ENCODE assay signal across 23 cellular contexts in genomic region chr3:184145881-184146280, GRCh38. TPM values are rescaled to one million over a fixed set of nuclear protein-coding genes. Genes with fewer than 3 reads are reported as not detected.
DNase-seq lines count a peak whose midpoint lies in the region; ATAC-seq, FAIRE-seq and TF ChIP-seq lines count a peak whose summit lies in the region.
"Had no signal": no experiment of that assay in that cellular context is flagged by ENCODE, and none has a peak within 500 bp of the region (broad histone marks: within the 10 kb centered on the region; RNA-seq: fewer than 3 reads in every experiment).

No MANE protein-coding gene starts in this region.

- BruUV-seq in HepG2 (replicated peaks; lab: Mats Ljungman, UMichigan): no TSS peak

- POLR2A ChIA-PET in HepG2 (lab: Yijun Ruan, JAX): interaction anchor here (0.8 to 1.2 kb wide), 4 partner anchors 10 to 96 kb away, joined by 3 to 4 read pairs (median 4); partner anchors contain the start of genes ABCF3, DVL3 and EIF2B5

- H3K79me2 ChIP-seq in HepG2 (ENCODE audit: insufficient read depth, low read length) (no peaks in the 10 kb centered on the region), hepatocyte (peaks cover 5% of the 10 kb centered on the region)

- WGBS in HepG2 (ENCODE audit: low lambda C conversion rate): 98% methylated on average over 7 of the region's 7 CpGs
- 90% methylated on average over 7 of the region's 7 CpGs for WGBS in right lobe of liver (ENCODE audit: insufficient coverage, low coverage, low lambda C conversion rate, missing lambda C conversion rate)
- 70% methylated on average over 7 of the region's 7 CpGs for WGBS in hepatocyte (ENCODE audit: low lambda C conversion rate, missing lambda C conversion rate)
- 76 to 93% (median 87%) methylated on average over 7 of the region's 7 CpGs for WGBS in stomach, 5 donors
- WGBS in aorta, 2 donors: 79 to 86% methylated on average over 7 of the region's 7 CpGs

- H4K20me1 ChIP-seq in HepG2 (ENCODE audit: insufficient read depth, low read length) (no peaks in the 10 kb centered on the region), hepatocyte (ENCODE audit: insufficient read depth, poor library complexity, severe bottlenecking) (no peaks in the 10 kb centered on the region)

- TF ChIP-seq RAD21 in HepG2 (CRISPR knock-in tag; IDR thresholded peaks at IDR 0.05): no peak

- H3K36me3 ChIP-seq in HepG2 (replicated peaks in 1 of 2; ENCODE audit: control insufficient read depth in 1 of 2, insufficient read depth in 2 of 2, low read length in 2 of 2) (peaks cover 20 to 52% of the 10 kb centered on the region in 2 experiments), right lobe of liver (peaks cover 5 to 51% (median 22%) of the 10 kb centered on the region in 4 donors), hepatocyte (replicated peaks; ENCODE audit: insufficient read depth, low read depth) (no peaks in the 10 kb centered on the region), stomach (peaks cover 47 to 64% (median 59%) of the 10 kb centered on the region in 4 donors), aorta (ENCODE audit: control insufficient read depth in 1 of 2, insufficient read depth in 2 of 2, low read length in 1 of 2) (peaks cover 11 to 15% of the 10 kb centered on the region in 2 donors)

- DNase-seq in HepG2 (ENCODE audit: low spot score) (no peak), right lobe of liver (no peak), hepatocyte (ENCODE audit: low spot score) (peak; percentile 37), stomach (no peak), aorta (no peak), anterior cingulate cortex (lab: John Stamatoyannopoulos, UW) (no peak)
- DNase-seq: activated CD8-positive, alpha-beta memory T cell treated with anti-CD3 and anti-CD28 coated beads, Interleukin-2, amount 50 U/mL, for 48 hours; cortex of kidney; NCI-H1048; NCI-H748 treated with DMSO at 0.1 percent for 48 hours; Right ventricle myocardium superior had no signal

- TF ChIP-seq POLR2A in HepG2 (IDR thresholded peaks at IDR 0.05; ENCODE audit: insufficient read depth in 1 of 2, low read depth in 2 of 2, low read length in 2 of 2): no peak
- TF ChIP-seq POLR2A in right lobe of liver (IDR thresholded peaks at IDR 0.05): no peak
- no peak for TF ChIP-seq POLR2A in stomach (IDR thresholded peaks at IDR 0.05)

- in situ Hi-C loops in HepG2 (cut with HindIII; ENCODE audit: extremely low pct_ligation_motif_present, low pct_unique_long_range_greater_than_20kb): loop anchor here (25.0 kb wide), 1 partner anchor 259 kb away; the partner anchor contains the start of gene PARL

- H3K27ac ChIP-seq in HepG2 (ENCODE audit: extremely low read length, insufficient read depth, low read length) (no peak overlapping the region), right lobe of liver (no peak overlapping the region), hepatocyte (peak overlapping the region; percentile 78), stomach (peak overlapping the region in 3 of 5 donors; percentile 8 to 62 (median 51)), aorta (ENCODE audit: low read depth in 1 of 2, low read length in 2 of 2) (no peak overlapping the region)
- H3K27ac ChIP-seq: ascending aorta, lower lobe of right lung had no signal

- CTCF ChIA-PET in HepG2 (lab: Yijun Ruan, JAX; ENCODE audit: low intra/inter-chr PET ratio, low total read pairs): interaction anchor here (1.1 kb wide), 1 partner anchor 143 kb away, joined by 3 read pairs; no protein-coding TSS in a partner anchor

- FAIRE-seq in HepG2 (lab: Jason Lieb, UNC): no peak
- FAIRE-seq: GM12878 had no signal

- H2AFZ ChIP-seq in HepG2 (ENCODE audit: low read length) (no peak overlapping the region), hepatocyte (no peak overlapping the region)

- H3K4me1 ChIP-seq in HepG2 (ENCODE audit: insufficient read depth, low read length) (peaks cover 7% of the 10 kb centered on the region), right lobe of liver (peaks cover 0 to 12% (median 0%) of the 10 kb centered on the region in 4 donors), hepatocyte (ENCODE audit: insufficient read depth) (peaks cover 6% of the 10 kb centered on the region), stomach (peaks cover 4 to 20% (median 12%) of the 10 kb centered on the region in 4 donors), aorta (ENCODE audit: control insufficient read depth in 1 of 2, insufficient read depth in 2 of 2, low read length in 2 of 2) (no peaks in the 10 kb centered on the region)
- H3K4me1 ChIP-seq: ascending aorta, lower lobe of right lung had no signal

- H3K9ac ChIP-seq in HepG2 (ENCODE audit: insufficient read depth, low read depth, low read length): no peak overlapping the region

- TF ChIP-seq EP300 in HepG2 (IDR thresholded peaks at IDR 0.05; ENCODE audit: low read depth in 2 of 2, low read length in 2 of 2) (no peak), HepG2 (CRISPR knock-in tag; IDR thresholded peaks at IDR 0.05; ENCODE audit: borderline replicate concordance) (no peak), stomach (IDR thresholded peaks at IDR 0.05) (no peak)

- no peaks in the 10 kb centered on the region for H3K9me2 ChIP-seq in hepatocyte (replicated peaks; ENCODE audit: insufficient read depth)

- no peak for ATAC-seq in HepG2
- ATAC-seq in right lobe of liver: no peak
- ATAC-seq in aorta (ENCODE audit: low FRiP score): no peak

- H3K4me2 ChIP-seq in HepG2 (ENCODE audit: low read depth, low read length): no peak overlapping the region
- H3K4me2 ChIP-seq in hepatocyte: no peak overlapping the region

- intact Hi-C loops in HepG2 (cut with micrococcal nuclease; ENCODE audit: unreplicated experiment): loop anchor here (1.0 to 5.0 kb wide), 2 partner anchors 41 to 96 kb away; partner anchors contain the start of gene ABCF3
- intact Hi-C loops in right lobe of liver (cut with DNase I): loop anchor here (10.0 kb wide), 1 partner anchor 99 kb away; the partner anchor contains the start of genes ALG3 (in 2 of the 2) and EEF1AKMT4 (in 2 of the 2)
- intact Hi-C loops in stomach (cut with DNase I; ENCODE audit: low total_unique reads): no loop called here
- intact Hi-C loops in aorta (cut with DNase I): loop anchor here in 1 of 2 donors (5.0 kb wide), 1 partner anchor 41 kb away; the partner anchor contains the start of gene ABCF3

- TF ChIP-seq CTCF in HepG2 (CRISPR knock-in tag; IDR thresholded peaks at IDR 0.05) (no peak), right lobe of liver (IDR thresholded peaks at IDR 0.05) (no peak), hepatocyte (IDR thresholded peaks at IDR 0.05; ENCODE audit: poor library complexity) (no peak), stomach (IDR thresholded peaks at IDR 0.05) (no peak)

- H3K4me3 ChIP-seq in HepG2 (replicated peaks in 1 of 3; ENCODE audit: insufficient read depth in 1 of 3, low read depth in 2 of 3, low read length in 3 of 3) (no peak overlapping the region), right lobe of liver (no peak overlapping the region), hepatocyte (no peak overlapping the region), stomach (no peak overlapping the region), aorta (ENCODE audit: low read length in 2 of 2) (no peak overlapping the region)
- H3K4me3 ChIP-seq: ascending aorta, GM12878, lower lobe of right lung had no signal

- H3K27me3 ChIP-seq in HepG2 (ENCODE audit: control insufficient read depth in 1 of 2, insufficient read depth in 2 of 2, low read length in 2 of 2) (no peaks in the 10 kb centered on the region), right lobe of liver (no peaks in the 10 kb centered on the region), hepatocyte (no peaks in the 10 kb centered on the region), stomach (no peaks in the 10 kb centered on the region), aorta (ENCODE audit: control insufficient read depth in 1 of 2, insufficient read depth in 2 of 2, low read length in 1 of 2) (no peaks in the 10 kb centered on the region)
- H3K27me3 ChIP-seq: ascending aorta had no signal

- H3K9me3 ChIP-seq in HepG2 (ENCODE audit: low read length) (no peaks in the 10 kb centered on the region), right lobe of liver (no peaks in the 10 kb centered on the region), hepatocyte (ENCODE audit: low read depth) (no peaks in the 10 kb centered on the region), stomach (no peaks in the 10 kb centered on the region), aorta (ENCODE audit: control insufficient read depth, low read length) (no peaks in the 10 kb centered on the region)
- H3K9me3 ChIP-seq: ascending aorta, lower lobe of right lung had no signal

RNA-seq across cellular contexts. Expression of gene DVL3, which starts 9.3 kb away (rescaled TPM):
- 25.4 and 29.0 TPM in 2 replicates for total RNA-seq in HepG2 (2016; rRNA removed; fragmentation: Illumina TruSeq; extraction: Trizol)
- total RNA-seq in HepG2 (2016; cell fraction: cytosol; rRNA removed; fragmentation: Illumina TruSeq; extraction: Trizol; ENCODE audit: low read depth): 23.8 and 24.8 TPM in 2 replicates
- total RNA-seq in HepG2 (2016; cell fraction: insoluble cytoplasmic fraction; rRNA removed; fragmentation: Illumina TruSeq; extraction: Trizol): 20.5 and 27.5 TPM in 2 replicates
- 52.6 and 55.8 TPM in 2 replicates for total RNA-seq in HepG2 (2016; cell fraction: membrane; rRNA removed; fragmentation: Illumina TruSeq; extraction: Trizol)
- 28.8 and 35.1 TPM in 2 replicates for total RNA-seq in HepG2 (2016; cell fraction: nucleus; rRNA removed; fragmentation: Illumina TruSeq; extraction: Trizol)
- 36.1 and 42.9 TPM in 2 replicates for polyA plus RNA-seq in HepG2 (2011; rRNA removed)
- 18.8 and 21.5 TPM in 2 replicates for polyA plus RNA-seq in HepG2 (2011; cell fraction: cytosol; rRNA removed)
- 166 and 190 TPM in 2 replicates for polyA plus RNA-seq in HepG2 (2011; cell fraction: nucleus; rRNA removed)
- 37.1 and 38.4 TPM in 2 replicates for polyA plus RNA-seq in HepG2 (2012)
- 40.0 and 43.8 TPM in 2 replicates for polyA plus RNA-seq in HepG2 (2016; cell fraction: cytosol; fragmentation: Illumina TruSeq; extraction: Trizol; ENCODE audit: low read depth)
- polyA plus RNA-seq in HepG2 (2016; cell fraction: insoluble cytoplasmic fraction; fragmentation: Illumina TruSeq; extraction: Trizol; ENCODE audit: low read depth): 28.4 and 42.1 TPM in 2 replicates
- polyA plus RNA-seq in HepG2 (2016; cell fraction: membrane; fragmentation: Illumina TruSeq; extraction: Trizol; ENCODE audit: low read depth): 59.8 and 69.8 TPM in 2 replicates
- polyA plus RNA-seq in HepG2 (2016; cell fraction: nucleus; fragmentation: Illumina TruSeq; extraction: Trizol; ENCODE audit: insufficient read depth, low read depth): 134 and 135 TPM in 2 replicates
- 62.6 and 62.7 TPM in 2 replicates for polyA minus RNA-seq in HepG2 (2011; rRNA and poly(A)+ RNA removed; ENCODE audit: low replicate concordance)
- polyA minus RNA-seq in HepG2 (2011; cell fraction: cytosol; rRNA and poly(A)+ RNA removed): 24.4 and 29.1 TPM in 2 replicates
- polyA minus RNA-seq in HepG2 (2011; cell fraction: nucleus; rRNA and poly(A)+ RNA removed): 50.5 and 58.6 TPM in 2 replicates
- 10 to 100 TPM; 18.9 to 28.1 (median 21.8) TPM for total RNA-seq in right lobe of liver
- total RNA-seq in hepatocyte: 45.9 and 49.1 TPM in 2 replicates
- polyA plus RNA-seq in hepatocyte: 121 and 154 TPM in 2 replicates
- 100 to 1,000 TPM in 1 of 5 donors, 10 to 100 TPM in 4; 27.9 to 107 (median 55.4) TPM for total RNA-seq in stomach
- 10 to 100 TPM; 21.2 to 26.4 (median 25.8) TPM for polyA plus RNA-seq in stomach
- total RNA-seq in aorta: 10 to 100 TPM; 66.7 to 77.1 TPM
- polyA plus RNA-seq in aorta: 10 to 100 TPM; 13.5 to 55.6 TPM

RNA-seq across cellular contexts. Expression of gene EIF2B5, which starts 10.7 kb away (rescaled TPM):
- 60.2 and 60.3 TPM in 2 replicates for total RNA-seq in HepG2 (2016; rRNA removed; fragmentation: Illumina TruSeq; extraction: Trizol)
- 13.3 and 14.4 TPM in 2 replicates for total RNA-seq in HepG2 (2016; cell fraction: cytosol; rRNA removed; fragmentation: Illumina TruSeq; extraction: Trizol; ENCODE audit: low read depth)
- total RNA-seq in HepG2 (2016; cell fraction: insoluble cytoplasmic fraction; rRNA removed; fragmentation: Illumina TruSeq; extraction: Trizol): 56.4 and 59.3 TPM in 2 replicates
- 25.4 and 30.0 TPM in 2 replicates for total RNA-seq in HepG2 (2016; cell fraction: membrane; rRNA removed; fragmentation: Illumina TruSeq; extraction: Trizol)
- total RNA-seq in HepG2 (2016; cell fraction: nucleus; rRNA removed; fragmentation: Illumina TruSeq; extraction: Trizol): 46.2 and 46.9 TPM in 2 replicates
- 38.4 and 42.2 TPM in 2 replicates for polyA plus RNA-seq in HepG2 (2011; rRNA removed)
- polyA plus RNA-seq in HepG2 (2011; cell fraction: cytosol; rRNA removed): 31.2 and 31.6 TPM in 2 replicates
- 105 and 110 TPM in 2 replicates for polyA plus RNA-seq in HepG2 (2011; cell fraction: nucleus; rRNA removed)
- polyA plus RNA-seq in HepG2 (2012): 31.8 and 34.3 TPM in 2 replicates
- 12.5 and 14.4 TPM in 2 replicates for polyA plus RNA-seq in HepG2 (2016; cell fraction: cytosol; fragmentation: Illumina TruSeq; extraction: Trizol; ENCODE audit: low read depth)
- 49.2 and 49.4 TPM in 2 replicates for polyA plus RNA-seq in HepG2 (2016; cell fraction: insoluble cytoplasmic fraction; fragmentation: Illumina TruSeq; extraction: Trizol; ENCODE audit: low read depth)
- polyA plus RNA-seq in HepG2 (2016; cell fraction: membrane; fragmentation: Illumina TruSeq; extraction: Trizol; ENCODE audit: low read depth): 17.8 and 21.2 TPM in 2 replicates
- polyA plus RNA-seq in HepG2 (2016; cell fraction: nucleus; fragmentation: Illumina TruSeq; extraction: Trizol; ENCODE audit: insufficient read depth, low read depth): 79.9 and 81.6 TPM in 2 replicates
- polyA minus RNA-seq in HepG2 (2011; rRNA and poly(A)+ RNA removed; ENCODE audit: low replicate concordance): 63.6 and 87.1 TPM in 2 replicates
- polyA minus RNA-seq in HepG2 (2011; cell fraction: cytosol; rRNA and poly(A)+ RNA removed): 14.2 and 16.3 TPM in 2 replicates
- polyA minus RNA-seq in HepG2 (2011; cell fraction: nucleus; rRNA and poly(A)+ RNA removed): 53.6 and 66.0 TPM in 2 replicates
- 10 to 100 TPM; 16.7 to 25.6 (median 20.5) TPM for total RNA-seq in right lobe of liver
- 34.6 and 35.0 TPM in 2 replicates for total RNA-seq in hepatocyte
- 35.6 and 41.0 TPM in 2 replicates for polyA plus RNA-seq in hepatocyte
- 100 to 1,000 TPM in 1 of 5 donors, 10 to 100 TPM in 3, 1 to 10 TPM in 1; 1.4 to 113 (median 36.5) TPM for total RNA-seq in stomach
- 10 to 100 TPM; 33.0 to 42.0 (median 33.7) TPM for polyA plus RNA-seq in stomach
- 10 to 100 TPM; 32.2 to 32.9 TPM for total RNA-seq in aorta
- polyA plus RNA-seq in aorta: 10 to 100 TPM; 24.3 to 53.1 TPM

RNA-seq across cellular contexts. Expression of gene AP2M1, which starts 28.8 kb away (rescaled TPM):
- total RNA-seq in HepG2 (2016; rRNA removed; fragmentation: Illumina TruSeq; extraction: Trizol): 124 and 126 TPM in 2 replicates
- 72.2 and 73.9 TPM in 2 replicates for total RNA-seq in HepG2 (2016; cell fraction: cytosol; rRNA removed; fragmentation: Illumina TruSeq; extraction: Trizol; ENCODE audit: low read depth)
- total RNA-seq in HepG2 (2016; cell fraction: insoluble cytoplasmic fraction; rRNA removed; fragmentation: Illumina TruSeq; extraction: Trizol): 120 and 132 TPM in 2 replicates
- 105 and 110 TPM in 2 replicates for total RNA-seq in HepG2 (2016; cell fraction: membrane; rRNA removed; fragmentation: Illumina TruSeq; extraction: Trizol)
- 55.3 and 71.0 TPM in 2 replicates for total RNA-seq in HepG2 (2016; cell fraction: nucleus; rRNA removed; fragmentation: Illumina TruSeq; extraction: Trizol)
- 146 and 189 TPM in 2 replicates for polyA plus RNA-seq in HepG2 (2011; rRNA removed)
- polyA plus RNA-seq in HepG2 (2011; cell fraction: cytosol; rRNA removed): 105 and 107 TPM in 2 replicates
- 190 and 200 TPM in 2 replicates for polyA plus RNA-seq in HepG2 (2011; cell fraction: nucleus; rRNA removed)
- polyA plus RNA-seq in HepG2 (2012): 119 and 172 TPM in 2 replicates
- 89.6 and 102 TPM in 2 replicates for polyA plus RNA-seq in HepG2 (2016; cell fraction: cytosol; fragmentation: Illumina TruSeq; extraction: Trizol; ENCODE audit: low read depth)
- polyA plus RNA-seq in HepG2 (2016; cell fraction: insoluble cytoplasmic fraction; fragmentation: Illumina TruSeq; extraction: Trizol; ENCODE audit: low read depth): 155 and 182 TPM in 2 replicates
- polyA plus RNA-seq in HepG2 (2016; cell fraction: membrane; fragmentation: Illumina TruSeq; extraction: Trizol; ENCODE audit: low read depth): 110 and 116 TPM in 2 replicates
- 139 and 149 TPM in 2 replicates for polyA plus RNA-seq in HepG2 (2016; cell fraction: nucleus; fragmentation: Illumina TruSeq; extraction: Trizol; ENCODE audit: insufficient read depth, low read depth)
- 177 and 651 TPM in 2 replicates for polyA minus RNA-seq in HepG2 (2011; rRNA and poly(A)+ RNA removed; ENCODE audit: low replicate concordance)
- 51.9 and 58.8 TPM in 2 replicates for polyA minus RNA-seq in HepG2 (2011; cell fraction: cytosol; rRNA and poly(A)+ RNA removed)
- 68.9 and 87.9 TPM in 2 replicates for polyA minus RNA-seq in HepG2 (2011; cell fraction: nucleus; rRNA and poly(A)+ RNA removed)
- total RNA-seq in right lobe of liver: 100 to 1,000 TPM in 4 of 6 experiments, 10 to 100 TPM in 2; 87.4 to 119 (median 105) TPM
- 222 and 243 TPM in 2 replicates for total RNA-seq in hepatocyte
- 389 and 436 TPM in 2 replicates for polyA plus RNA-seq in hepatocyte
- 100 to 1,000 TPM in 4 of 5 donors, 10 to 100 TPM in 1; 96.2 to 204 (median 134) TPM for total RNA-seq in stomach
- polyA plus RNA-seq in stomach: 100 to 1,000 TPM; 143 to 220 (median 208) TPM
- total RNA-seq in aorta: 100 to 1,000 TPM; 249 to 250 TPM
- polyA plus RNA-seq in aorta: 100 to 1,000 TPM; 234 to 237 TPM

RNA-seq across cellular contexts. Expression of gene ABCF3, which starts 40.1 kb away (rescaled TPM):
- total RNA-seq in HepG2 (2016; rRNA removed; fragmentation: Illumina TruSeq; extraction: Trizol) (32.7 and 38.8 TPM in 2 replicates), right lobe of liver (10 to 100 TPM; 33.7 to 40.6 (median 38.5) TPM), hepatocyte (31.6 and 33.1 TPM in 2 replicates), stomach (100 to 1,000 TPM in 1 of 5 donors, 10 to 100 TPM in 4; 21.6 to 194 (median 55.9) TPM), aorta (10 to 100 TPM; 44.1 to 57.1 TPM)
- total RNA-seq in HepG2 (2016; cell fraction: cytosol; rRNA removed; fragmentation: Illumina TruSeq; extraction: Trizol; ENCODE audit: low read depth): 7.0 and 8.6 TPM in 2 replicates
- 30.5 and 38.2 TPM in 2 replicates for total RNA-seq in HepG2 (2016; cell fraction: insoluble cytoplasmic fraction; rRNA removed; fragmentation: Illumina TruSeq; extraction: Trizol)
- total RNA-seq in HepG2 (2016; cell fraction: membrane; rRNA removed; fragmentation: Illumina TruSeq; extraction: Trizol): 9.7 and 13.0 TPM in 2 replicates
- 31.0 and 40.0 TPM in 2 replicates for total RNA-seq in HepG2 (2016; cell fraction: nucleus; rRNA removed; fragmentation: Illumina TruSeq; extraction: Trizol)
- polyA plus RNA-seq in HepG2 (2011; rRNA removed) (46.5 and 48.2 TPM in 2 replicates), hepatocyte (62.7 and 68.8 TPM in 2 replicates), stomach (10 to 100 TPM; 43.4 to 45.0 (median 44.5) TPM), aorta (10 to 100 TPM; 30.1 to 75.6 TPM)
- 30.2 and 39.9 TPM in 2 replicates for polyA plus RNA-seq in HepG2 (2011; cell fraction: cytosol; rRNA removed)
- polyA plus RNA-seq in HepG2 (2011; cell fraction: nucleus; rRNA removed): 164 and 188 TPM in 2 replicates
- polyA plus RNA-seq in HepG2 (2012): 28.3 and 31.4 TPM in 2 replicates
- 4.3 TPM in 2 replicates for polyA plus RNA-seq in HepG2 (2016; cell fraction: cytosol; fragmentation: Illumina TruSeq; extraction: Trizol; ENCODE audit: low read depth)
- polyA plus RNA-seq in HepG2 (2016; cell fraction: insoluble cytoplasmic fraction; fragmentation: Illumina TruSeq; extraction: Trizol; ENCODE audit: low read depth): 30.4 and 34.2 TPM in 2 replicates
- 5.7 and 8.3 TPM in 2 replicates for polyA plus RNA-seq in HepG2 (2016; cell fraction: membrane; fragmentation: Illumina TruSeq; extraction: Trizol; ENCODE audit: low read depth)
- 92.9 and 103 TPM in 2 replicates for polyA plus RNA-seq in HepG2 (2016; cell fraction: nucleus; fragmentation: Illumina TruSeq; extraction: Trizol; ENCODE audit: insufficient read depth, low read depth)
- 79.8 and 202 TPM in 2 replicates for polyA minus RNA-seq in HepG2 (2011; rRNA and poly(A)+ RNA removed; ENCODE audit: low replicate concordance)
- polyA minus RNA-seq in HepG2 (2011; cell fraction: cytosol; rRNA and poly(A)+ RNA removed): 25.1 and 28.6 TPM in 2 replicates
- 71.1 and 80.3 TPM in 2 replicates for polyA minus RNA-seq in HepG2 (2011; cell fraction: nucleus; rRNA and poly(A)+ RNA removed)

RNA-seq across cellular contexts. Expression of gene HTR3E, which starts 49.0 kb away (rescaled TPM):
- total RNA-seq in HepG2 (2016; rRNA removed; fragmentation: Illumina TruSeq; extraction: Trizol) (not detected in 2 replicates), right lobe of liver (not detected), hepatocyte (not detected in 2 replicates), stomach (not detected), aorta (not detected)
- total RNA-seq in HepG2 (2016; cell fraction: cytosol; rRNA removed; fragmentation: Illumina TruSeq; extraction: Trizol; ENCODE audit: low read depth): not detected in 2 replicates
- total RNA-seq in HepG2 (2016; cell fraction: insoluble cytoplasmic fraction; rRNA removed; fragmentation: Illumina TruSeq; extraction: Trizol): not detected in 2 replicates
- not detected in 2 replicates for total RNA-seq in HepG2 (2016; cell fraction: membrane; rRNA removed; fragmentation: Illumina TruSeq; extraction: Trizol)
- not detected in 2 replicates for total RNA-seq in HepG2 (2016; cell fraction: nucleus; rRNA removed; fragmentation: Illumina TruSeq; extraction: Trizol)
- polyA plus RNA-seq in HepG2 (2011; rRNA removed) (not detected in 2 replicates), hepatocyte (not detected in 2 replicates), stomach (not detected), aorta (not detected)
- not detected in 2 replicates for polyA plus RNA-seq in HepG2 (2011; cell fraction: cytosol; rRNA removed)
- polyA plus RNA-seq in HepG2 (2011; cell fraction: nucleus; rRNA removed): not detected in 2 replicates
- polyA plus RNA-seq in HepG2 (2012): not detected in 2 replicates
- polyA plus RNA-seq in HepG2 (2016; cell fraction: cytosol; fragmentation: Illumina TruSeq; extraction: Trizol; ENCODE audit: low read depth): not detected in 2 replicates
- not detected in 2 replicates for polyA plus RNA-seq in HepG2 (2016; cell fraction: insoluble cytoplasmic fraction; fragmentation: Illumina TruSeq; extraction: Trizol; ENCODE audit: low read depth)
- not detected in 2 replicates for polyA plus RNA-seq in HepG2 (2016; cell fraction: membrane; fragmentation: Illumina TruSeq; extraction: Trizol; ENCODE audit: low read depth)
- polyA plus RNA-seq in HepG2 (2016; cell fraction: nucleus; fragmentation: Illumina TruSeq; extraction: Trizol; ENCODE audit: insufficient read depth, low read depth): not detected in 2 replicates
- polyA minus RNA-seq in HepG2 (2011; rRNA and poly(A)+ RNA removed; ENCODE audit: low replicate concordance): not detected in 2 replicates
- polyA minus RNA-seq in HepG2 (2011; cell fraction: cytosol; rRNA and poly(A)+ RNA removed): not detected in 2 replicates
- not detected in 2 replicates for polyA minus RNA-seq in HepG2 (2011; cell fraction: nucleus; rRNA and poly(A)+ RNA removed)
- total RNA-seq: activated CD4-positive, alpha-beta T cell treated with anti-CD3 and anti-CD28 coated beads for 36 hours; activated CD8-positive, alpha-beta T cell treated with anti-CD3 and anti-CD28 coated beads for 36 hours; activated naive CD8-positive, alpha-beta T cell treated with anti-CD3 and anti-CD28 coated beads for 36 hours; ascending aorta; CD8-positive, alpha-beta memory T cell; GM12878; H4; HT1080; kidney epithelial cell; lower lobe of right lung; mucosa of gallbladder; osteoblast; Right ventricle myocardium superior had no signal
- polyA plus RNA-seq: CD8-positive, alpha-beta memory T cell; GM12878 had no signal

Comparison
In these comparisons a context has a peak if more than half of its experiments do, and no peak if none do; other contexts are left out.
1. H3K27ac ChIP-seq: peak in hepatocyte (single experiment) and stomach (3 of 5); none in HepG2 (single experiment), right lobe of liver (0 of 3) and aorta (0 of 2).